ENCODE assay signal across 8 cellular contexts in the genomic region with DNA sequence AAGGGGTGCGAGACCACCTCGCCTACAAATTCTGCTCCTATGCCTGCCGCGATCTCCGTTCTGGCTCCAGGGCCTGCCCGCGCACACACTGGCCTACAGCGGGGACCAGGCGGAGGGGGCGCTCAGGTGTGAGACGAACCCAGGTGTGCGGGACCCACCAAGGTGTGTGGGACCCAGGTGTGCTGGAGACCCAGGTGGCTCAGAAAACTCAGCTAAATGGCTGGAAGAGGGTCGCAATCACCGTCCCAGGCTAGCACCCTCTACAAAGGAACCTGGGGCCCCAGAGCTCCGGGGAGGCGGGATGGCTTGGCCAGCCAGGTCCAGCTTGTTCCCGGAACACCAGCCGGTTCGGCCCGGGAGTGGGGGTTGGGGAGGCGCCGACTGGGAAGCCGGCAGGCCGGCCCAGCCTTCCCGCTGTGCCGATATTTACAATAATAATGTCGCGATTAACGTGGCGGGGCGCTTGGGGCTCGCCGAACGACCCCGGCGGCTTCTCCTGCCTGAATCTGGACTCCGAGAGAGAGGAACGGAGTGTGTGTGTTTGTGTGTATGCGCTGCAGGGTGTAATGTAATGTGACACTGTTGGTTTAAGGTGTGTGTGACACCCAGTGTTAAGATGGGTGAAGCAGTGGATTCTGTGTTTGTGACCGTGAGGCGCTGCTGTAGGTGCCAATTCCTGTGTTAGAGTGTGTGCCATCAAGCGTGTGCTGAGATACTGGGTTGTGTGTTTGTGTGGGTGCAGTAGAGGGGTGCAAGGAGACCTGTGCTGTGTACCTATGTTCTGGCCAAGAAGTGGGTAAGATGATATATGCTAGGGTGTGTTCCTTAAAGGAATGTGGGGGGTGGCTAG. TPM values are rescaled to one million over a fixed set of nuclear protein-coding genes. Genes with fewer than 3 reads are reported as not detected.
DNase-seq lines count a peak whose midpoint lies in the region; ATAC-seq and TF ChIP-seq lines count a peak whose summit lies in the region.

No MANE protein-coding gene starts in this region.

- POLR2A ChIA-PET in HEK293 (lab: Yijun Ruan, JAX): interaction anchor here (1.3 kb wide), 1 partner anchor 47 kb away, joined by 6 read pairs; the partner anchor contains the start of gene DELE1

- H3K9me3 ChIP-seq in HEK293 (ENCODE audit: control insufficient read depth, insufficient read depth, low read depth, low read length): no peaks in the 10 kb centered on the region
- H3K9me3 ChIP-seq in hepatocyte (ENCODE audit: low read depth): no peaks in the 10 kb centered on the region
- no peaks in the 10 kb centered on the region for H3K9me3 ChIP-seq in sigmoid colon

- peaks cover 8% of the 10 kb centered on the region for H3K4me1 ChIP-seq in HEK293 (ENCODE audit: control insufficient read depth, insufficient read depth, low read length)
- peaks cover 31% of the 10 kb centered on the region for H3K4me1 ChIP-seq in hepatocyte (ENCODE audit: insufficient read depth)
- H3K4me1 ChIP-seq in sigmoid colon: peaks cover 0 to 40% (median 37%) of the 10 kb centered on the region in 4 donors

- H3K36me3 ChIP-seq in HEK293 (ENCODE audit: control insufficient read depth in 2 of 2, insufficient read depth in 1 of 2, low read length in 2 of 2) (no peaks in the 10 kb centered on the region), hepatocyte (replicated peaks; ENCODE audit: insufficient read depth, low read depth) (no peaks in the 10 kb centered on the region), sigmoid colon (no peaks in the 10 kb centered on the region)

- peak overlapping the region; percentile 61 for H2AFZ ChIP-seq in hepatocyte

- H3K4me2 ChIP-seq in hepatocyte: peak overlapping the region; percentile 99

- no peak for TF ChIP-seq EP300 in sigmoid colon (IDR thresholded peaks at IDR 0.05)

- CTCF ChIA-PET in HEK293 (lab: Yijun Ruan, JAX): interaction anchor here (0.6 to 10.1 kb wide), 7 partner anchors 14 to 183 kb away, joined by 3 to 104 read pairs (median 10); no protein-coding TSS in a partner anchor

- DNase-seq in T-helper 2 cell treated with Interferon-gamma antibody and Interleukin-4, amounts not matched to agents 5 μg/mL and 100 μg/mL, for 36 hours (ENCODE audit: low spot score): no peak
- DNase-seq in hepatocyte (ENCODE audit: low spot score): peak; percentile 30
- no peak for DNase-seq in sigmoid colon
- no peak for DNase-seq in SKM-1 (lab: John Stamatoyannopoulos, UW; ENCODE audit: unreplicated experiment)
- DNase-seq in stimulated activated CD4-positive, alpha-beta T cell treated with anti-CD3 and anti-CD28 coated beads, Interleukin-1b, Interleukin-23, amount 100 ng/mL, for 48 hours: no peak
- no peak for DNase-seq in NCI-H128 (lab: John Stamatoyannopoulos, UW; ENCODE audit: unreplicated experiment)

- no peaks in the 10 kb centered on the region for H4K20me1 ChIP-seq in hepatocyte (ENCODE audit: insufficient read depth, poor library complexity, severe bottlenecking)

- peak overlapping the region; percentile 24 for H3K4me3 Mint-ChIP-seq in T-helper 2 cell treated with Interferon-gamma antibody and Interleukin-4, amounts not matched to agents 5 μg/mL and 100 μg/mL, for 36 hours

- intact Hi-C loops in sigmoid colon (cut with DNase I): loop anchor here (5.0 kb wide), 2 partner anchors 45 to 85 kb away; partner anchors contain the start of gene DELE1

- peaks cover 14% of the 10 kb centered on the region for H3K4me1 Mint-ChIP-seq in T-helper 2 cell treated with Interferon-gamma antibody and Interleukin-4, amounts not matched to agents 5 μg/mL and 100 μg/mL, for 36 hours (ENCODE audit: low read depth)

- H3K27ac ChIP-seq in HEK293 (ENCODE audit: extremely low read depth, low read depth, low read length) (no peak overlapping the region; the same call in 1 of the 2 replicates), hepatocyte (peak overlapping the region; percentile 26), sigmoid colon (peak overlapping the region; percentile 71 to 79 (median 74))

- peaks cover 80% of the 10 kb centered on the region for H3K27me3 Mint-ChIP-seq in T-helper 2 cell treated with Interferon-gamma antibody and Interleukin-4, amounts not matched to agents 5 μg/mL and 100 μg/mL, for 36 hours (ENCODE audit: low read depth)

- peaks cover 45% of the 10 kb centered on the region for H3K27me3 ChIP-seq in hepatocyte
- peaks cover 22 to 75% (median 41%) of the 10 kb centered on the region in 3 donors for H3K27me3 ChIP-seq in sigmoid colon

- H3K27ac Mint-ChIP-seq in T-helper 2 cell treated with Interferon-gamma antibody and Interleukin-4, amounts not matched to agents 5 μg/mL and 100 μg/mL, for 36 hours: no peak overlapping the region

- TF ChIP-seq CTCF in HEK293 (tag by site-specific recombination; IDR thresholded peaks at IDR 0.05) (no peak), hepatocyte (IDR thresholded peaks at IDR 0.05; ENCODE audit: poor library complexity) (no peak), sigmoid colon (IDR thresholded peaks at IDR 0.05) (no peak)

- H3K36me3 Mint-ChIP-seq in T-helper 2 cell treated with Interferon-gamma antibody and Interleukin-4, amounts not matched to agents 5 μg/mL and 100 μg/mL, for 36 hours (ENCODE audit: low read depth): peaks cover 2% of the 10 kb centered on the region

- H3K9me3 Mint-ChIP-seq in T-helper 2 cell treated with Interferon-gamma antibody and Interleukin-4, amounts not matched to agents 5 μg/mL and 100 μg/mL, for 36 hours: no peaks in the 10 kb centered on the region

- peak overlapping the region; percentile 38 for H3K4me3 ChIP-seq in HEK293 (ENCODE audit: low read depth, low read length)
- H3K4me3 ChIP-seq in hepatocyte: peak overlapping the region; percentile 51
- peak overlapping the region; percentile 40 to 71 (median 66) for H3K4me3 ChIP-seq in sigmoid colon

- peak in 1 of 2 donors; percentile 22 for TF ChIP-seq POLR2A in sigmoid colon (IDR thresholded peaks at IDR 0.05)

- no peaks in the 10 kb centered on the region for H3K9me2 ChIP-seq in hepatocyte (replicated peaks; ENCODE audit: insufficient read depth)

- no peaks in the 10 kb centered on the region for H3K79me2 ChIP-seq in hepatocyte

- ATAC-seq in HG02840 (IDR thresholded peaks at IDR 0.05; ENCODE audit: low FRiP score, unreplicated experiment): no peak

- 2% methylated on average over 42 of the region's 42 CpGs for WGBS in hepatocyte (ENCODE audit: low lambda C conversion rate, missing lambda C conversion rate)
- 1 to 3% methylated on average over 42 of the region's 42 CpGs for WGBS in sigmoid colon, 2 donors

TF ChIP-seq in HEK293, 187 proteins besides CTCF, POLR2A, EP300 and RAD21 (continues in another document):
- TF ChIP-seq ZNF350 (tag by site-specific recombination; IDR thresholded peaks at IDR 0.05) (no peak), ZNF16 (tag by site-specific recombination; IDR thresholded peaks at IDR 0.05; ENCODE audit: low read depth) (no peak; the same call in 1 of the 2 replicates), ZFP69B (tag by site-specific recombination; IDR thresholded peaks at IDR 0.05) (no peak; the same call in 1 of the 2 replicates), HOXA7 (CRISPR knock-in tag; IDR thresholded peaks at IDR 0.05; ENCODE audit: borderline replicate concordance) (no peak), ZNF433 (tag by site-specific recombination; IDR thresholded peaks at IDR 0.05; ENCODE audit: low read depth) (no peak), ZEB2 (tag by site-specific recombination; IDR thresholded peaks at IDR 0.05) (peak; percentile 57; the same call in 1 of the 2 replicates), KLF9 (tag by site-specific recombination; IDR thresholded peaks at IDR 0.05; ENCODE audit: low read depth) (peak; percentile 22; the same call in 1 of the 2 replicates), KLF1 (tag by site-specific recombination; IDR thresholded peaks at IDR 0.05) (peak; percentile 85), ZBTB6 (tag by site-specific recombination; IDR thresholded peaks at IDR 0.05) (no peak), ZNF664 (tag by site-specific recombination; IDR thresholded peaks at IDR 0.05) (peak; percentile 62; the same call in 1 of the 2 replicates), ZNF274 (IDR thresholded peaks at IDR 0.05; ENCODE audit: low read length) (no peak), ZNF274 (tag by site-specific recombination; IDR thresholded peaks at IDR 0.05; ENCODE audit: borderline replicate concordance) (no peak), PRDM1 (tag by site-specific recombination; IDR thresholded peaks at IDR 0.05) (no peak), ZNF473 (tag by site-specific recombination; IDR thresholded peaks at IDR 0.05) (no peak), PATZ1 (tag by site-specific recombination; IDR thresholded peaks at IDR 0.05) (peak; percentile 73), ZNF2 (tag by site-specific recombination; IDR thresholded peaks at IDR 0.05) (peak; percentile 100)

RNA-seq across cellular contexts. Expression of gene PCDH1, which starts 1.4 kb away (rescaled TPM):
- total RNA-seq in hepatocyte (10.5 and 10.8 TPM in 2 replicates), sigmoid colon (10 to 100 TPM in 3 of 4 donors, 1 to 10 TPM in 1; 8.6 to 19.4 (median 13.4) TPM)
- polyA plus RNA-seq in hepatocyte (6.2 and 8.6 TPM in 2 replicates), sigmoid colon (10 to 100 TPM in 2 of 3 donors, 1 to 10 TPM in 1; 9.0 to 47.2 (median 11.8) TPM)

RNA-seq across cellular contexts. Expression of gene DELE1, which starts 46.8 kb away (rescaled TPM):
- total RNA-seq in hepatocyte (57.2 and 62.0 TPM in 2 replicates), sigmoid colon (10 to 100 TPM; 47.7 to 88.3 (median 69.1) TPM)
- polyA plus RNA-seq in hepatocyte (31.5 and 32.6 TPM in 2 replicates), sigmoid colon (10 to 100 TPM; 34.2 to 52.6 (median 41.2) TPM)
